Comparison of ENCODE assay signal across 9 cellular contexts in genomic region chr13:41018583-41018909, GRCh38. TPM values are rescaled to one million over a fixed set of nuclear protein-coding genes. Genes with fewer than 3 reads are reported as not detected.
DNase-seq lines count a peak whose midpoint lies in the region; ATAC-seq and TF ChIP-seq lines count a peak whose summit lies in the region.
"Had no signal": no experiment of that assay in that cellular context is flagged by ENCODE, and none has a peak within 500 bp of the region (broad histone marks: within the 10 kb centered on the region; RNA-seq: fewer than 3 reads in every experiment).

No MANE protein-coding gene starts in this region.

- DNase-seq in breast epithelium (ENCODE audit: low spot score in 2 of 2) (no peak), NOMO-1 treated with DMSO at 0.1 percent for 48 hours (lab: John Stamatoyannopoulos, UW; ENCODE audit: unreplicated experiment) (no peak), mesendoderm (no peak)
- no peak for DNase-seq in naive thymus-derived CD4-positive, alpha-beta T cell
- DNase-seq: NCI-H1092 treated with DMSO at 0.1 percent for 48 hours had no signal

- H3K9ac ChIP-seq in KMS-11 (peak overlapping the region; percentile 96), mesendoderm (ENCODE audit: low read length) (no peak overlapping the region)

- no peak overlapping the region for H3K18ac ChIP-seq in mesendoderm (ENCODE audit: low read length)

- H3K36me3 ChIP-seq in ACC112 (ENCODE audit: insufficient read depth, low read length) (no peaks in the 10 kb centered on the region), KMS-11 (ENCODE audit: insufficient read depth) (no peaks in the 10 kb centered on the region), breast epithelium (no peaks in the 10 kb centered on the region), mesendoderm (ENCODE audit: control insufficient read depth, insufficient read depth, low read length) (no peaks in the 10 kb centered on the region)
- no peaks in the 10 kb centered on the region for H3K36me3 ChIP-seq in naive thymus-derived CD4-positive, alpha-beta T cell (ENCODE audit: control insufficient read depth in 2 of 3, insufficient read depth in 3 of 3, low read length in 3 of 3)

- H3K4me1 ChIP-seq in ACC112 (ENCODE audit: control insufficient read depth, insufficient read depth, low read length, unreplicated experiment), result peaks cover 20% of the 10 kb centered on the region
- H3K4me1 ChIP-seq in KMS-11 (ENCODE audit: low read depth, poor library complexity, severe bottlenecking), result peaks cover 47% of the 10 kb centered on the region
- H3K4me1 ChIP-seq in breast epithelium, result peaks cover 0 to 13% of the 10 kb centered on the region in 2 donors
- H3K4me1 ChIP-seq in naive thymus-derived CD4-positive, alpha-beta T cell (ENCODE audit: control insufficient read depth in 2 of 2, insufficient read depth in 2 of 2, low read length in 2 of 2), result peaks cover 14 to 22% of the 10 kb centered on the region in 2 donors
- H3K4me1 ChIP-seq in mesendoderm (ENCODE audit: control insufficient read depth, low read depth, low read length), result peaks cover 2% of the 10 kb centered on the region

- POLR2A ChIA-PET in naive thymus-derived CD4-positive, alpha-beta T cell (lab: Charles Lee), result interaction anchor here (0.8 to 8.1 kb wide), 18 partner anchors 10 to 248 kb away, joined by 3 to 71 read pairs (median 8); partner anchors contain the start of genes MRPS31 and WBP4

- no CpG with 5 or more reads among the region's 1 CpG for WGBS in mesendoderm (ENCODE audit: extremely low coverage, insufficient coverage, low lambda C conversion rate)

- H3K4me3 Mint-ChIP-seq in naive thymus-derived CD4-positive, alpha-beta T cell, result peak overlapping the region; percentile 79 to 94 (median 90)

- no peaks in the 10 kb centered on the region for H4K20me1 ChIP-seq in KMS-11 (ENCODE audit: insufficient read depth)

- no peak overlapping the region for H4K8ac ChIP-seq in mesendoderm (ENCODE audit: low read depth, low read length)

- H4K5ac ChIP-seq in mesendoderm (ENCODE audit: low read length), result no peak overlapping the region

- H3K4ac ChIP-seq in mesendoderm (ENCODE audit: low read depth, low read length), result no peak overlapping the region

- CTCF ChIA-PET in naive thymus-derived CD4-positive, alpha-beta T cell (lab: Charles Lee), result interaction anchor here (0.9 to 4.7 kb wide), 3 partner anchors 36 to 43 kb away, joined by 3 to 24 read pairs (median 5); partner anchors contain the start of gene WBP4

- H3K79me1 ChIP-seq in mesendoderm (ENCODE audit: low read length), result no peaks in the 10 kb centered on the region

- H2AK5ac ChIP-seq in mesendoderm (ENCODE audit: low read length), result no peak overlapping the region

- H3K56ac ChIP-seq in mesendoderm (ENCODE audit: low read length), result no peak overlapping the region

- no peaks in the 10 kb centered on the region for H3K9me3 ChIP-seq in breast epithelium
- no peaks in the 10 kb centered on the region for H3K9me3 ChIP-seq in naive thymus-derived CD4-positive, alpha-beta T cell (ENCODE audit: control insufficient read depth in 2 of 3, low read length in 3 of 3)

- H3K4me2 ChIP-seq in KMS-11 (peak overlapping the region; percentile 85), mesendoderm (ENCODE audit: low read length) (no peak overlapping the region)

- TF ChIP-seq CTCF in KMS-11 (conservative IDR thresholded peaks at IDR 0.05; ENCODE audit: low read depth, low read length) (no peak), breast epithelium (IDR thresholded peaks at IDR 0.05) (no peak)

- H3K23ac ChIP-seq in mesendoderm (ENCODE audit: low read length), result no peak overlapping the region

- H2AFZ ChIP-seq in ACC112 (ENCODE audit: low read length, unreplicated experiment), result no peak overlapping the region
- H2AFZ ChIP-seq in KMS-11 (ENCODE audit: low read depth), result no peak overlapping the region

- peak overlapping the region; percentile 74 for H3K4me3 ChIP-seq in ACC112 (ENCODE audit: low read depth, low read length)
- no peak overlapping the region for H3K4me3 ChIP-seq in KMS-11 (IDR thresholded peaks at IDR 0.05; ENCODE audit: insufficient read depth, low read depth, low read length)
- peak overlapping the region; percentile 31 to 58 (median 35) for H3K4me3 ChIP-seq in breast epithelium
- peak overlapping the region; percentile 61 for H3K4me3 ChIP-seq in naive thymus-derived CD4-positive, alpha-beta T cell (ENCODE audit: low read length)
- H3K4me3 ChIP-seq in mesendoderm (ENCODE audit: low read length), result no peak overlapping the region

- H2BK5ac ChIP-seq in mesendoderm (ENCODE audit: low read length), result no peak overlapping the region

- no peak for ATAC-seq in naive thymus-derived CD4-positive, alpha-beta T cell
- no peak for ATAC-seq in GM21723 (IDR thresholded peaks at IDR 0.05; ENCODE audit: unreplicated experiment)
- ATAC-seq in GM21360 (IDR thresholded peaks at IDR 0.05; ENCODE audit: unreplicated experiment), result no peak

- peak overlapping the region; percentile 90 to 98 (median 96) for H3K27ac Mint-ChIP-seq in naive thymus-derived CD4-positive, alpha-beta T cell

- no peak for TF ChIP-seq POLR2A in breast epithelium (IDR thresholded peaks at IDR 0.05)

- H3K27me3 Mint-ChIP-seq in naive thymus-derived CD4-positive, alpha-beta T cell, result no peaks in the 10 kb centered on the region

- H2BK15ac ChIP-seq in mesendoderm (replicated peaks; ENCODE audit: low read depth), result no peak overlapping the region

- H3K4me1 Mint-ChIP-seq in naive thymus-derived CD4-positive, alpha-beta T cell, result peaks cover 31 to 61% (median 52%) of the 10 kb centered on the region in 7 donors

- peaks cover 0 to 2% (median 0%) of the 10 kb centered on the region in 11 donors for H3K9me3 Mint-ChIP-seq in naive thymus-derived CD4-positive, alpha-beta T cell

- H3K27ac ChIP-seq in ACC112 (ENCODE audit: low read depth, low read length) (peak overlapping the region; percentile 73), KMS-11 (peak overlapping the region; percentile 97), breast epithelium (peak overlapping the region; percentile 83 to 90), mesendoderm (ENCODE audit: low read depth, low read length) (no peak overlapping the region)
- peak overlapping the region; percentile 93 for H3K27ac ChIP-seq in naive thymus-derived CD4-positive, alpha-beta T cell (ENCODE audit: low read depth, low read length)

- H3K36me3 Mint-ChIP-seq in naive thymus-derived CD4-positive, alpha-beta T cell, result peaks cover 0 to 27% (median 0%) of the 10 kb centered on the region in 5 donors

- no peak overlapping the region for H2BK120ac ChIP-seq in mesendoderm (ENCODE audit: low read depth, low read length)

- H3K27me3 ChIP-seq in ACC112 (ENCODE audit: insufficient read depth, low read length) (no peaks in the 10 kb centered on the region), KMS-11 (ENCODE audit: insufficient read depth, low read depth) (no peaks in the 10 kb centered on the region), breast epithelium (no peaks in the 10 kb centered on the region), mesendoderm (ENCODE audit: insufficient read depth, low read length, poor library complexity) (no peaks in the 10 kb centered on the region)
- H3K27me3 ChIP-seq in naive thymus-derived CD4-positive, alpha-beta T cell (ENCODE audit: control insufficient read depth in 2 of 2, insufficient read depth in 2 of 2, low read length in 2 of 2), result no peaks in the 10 kb centered on the region

- H3K79me2 ChIP-seq in ACC112 (ENCODE audit: control insufficient read depth, insufficient read depth, low read length, unreplicated experiment) (peaks cover 71% of the 10 kb centered on the region), KMS-11 (ENCODE audit: insufficient read depth, low read depth) (peaks cover 88% of the 10 kb centered on the region), mesendoderm (ENCODE audit: control insufficient read depth, insufficient read depth, low read length) (no peaks in the 10 kb centered on the region)

- intact Hi-C loops in breast epithelium (cut with DNase I; ENCODE audit: low total_unique reads), result no loop called here
- intact Hi-C loops in naive thymus-derived CD4-positive, alpha-beta T cell (cut with micrococcal nuclease), result loop anchor here (2.0 to 10.0 kb wide), 5 partner anchors 14 to 899 kb away; partner anchors contain the start of gene FOXO1 (in 2 of the 2)

RNA-seq across cellular contexts. Expression of gene ELF1, which starts 0.6 kb away (rescaled TPM):
- total RNA-seq in breast epithelium, result 100 to 1,000 TPM; 101 to 138 (median 104) TPM
- 100 to 1,000 TPM; 117 to 193 (median 180) TPM for total RNA-seq in naive thymus-derived CD4-positive, alpha-beta T cell
- polyA plus RNA-seq in naive thymus-derived CD4-positive, alpha-beta T cell, result 100 to 1,000 TPM; 134 to 142 TPM
- polyA plus RNA-seq in mesendoderm (2013, experiment 1 of 2), result 13.8 TPM
- 14.7 TPM for polyA plus RNA-seq in mesendoderm (2013, experiment 2 of 2)

RNA-seq across cellular contexts. Expression of gene WBP4, which starts 42.8 kb away (rescaled TPM):
- total RNA-seq in breast epithelium, result 10 to 100 TPM; 12.7 to 16.5 (median 13.1) TPM
- 1 to 10 TPM; 6.5 to 9.8 (median 8.6) TPM for total RNA-seq in naive thymus-derived CD4-positive, alpha-beta T cell
- 1 to 10 TPM; 2.8 to 4.8 TPM for polyA plus RNA-seq in naive thymus-derived CD4-positive, alpha-beta T cell
- polyA plus RNA-seq in mesendoderm (2013, experiment 1 of 2), result 22.1 TPM
- polyA plus RNA-seq in mesendoderm (2013, experiment 2 of 2), result 23.0 TPM

Comparison
In these comparisons a context has a peak if more than half of its experiments do, and no peak if none do; other contexts are left out.
1. H3K4me3 ChIP-seq: peak in ACC112 (single experiment), breast epithelium (3 of 3) and naive thymus-derived CD4-positive, alpha-beta T cell (single experiment); none in KMS-11 (single experiment) and mesendoderm (single experiment).